In genomic region chr14:81535399-81536124, GRCh38 we compare ENCODE assay signal across 8 cellular contexts. TPM values are rescaled to one million over a fixed set of nuclear protein-coding genes. Genes with fewer than 3 reads are reported as not detected.
A peak's percentile ranks its signal among the peaks of the same experiment; 100 is the strongest.
DNase-seq lines count a peak whose midpoint lies in the region; ATAC-seq, FAIRE-seq and TF ChIP-seq lines count a peak whose summit lies in the region.

No MANE protein-coding gene starts in this region.

- intact Hi-C loops in activated CD4-positive, alpha-beta T cell treated with anti-CD3 and anti-CD28 coated beads for 36 hours (cut with DNase I, micrococcal nuclease), result loop anchor here in 1 of 2 experiments (10.0 kb wide), 1 partner anchor 591 kb away; the partner anchor contains the start of gene CEP128

- no peak for TF ChIP-seq EP300 in suprapubic skin (IDR thresholded peaks at IDR 0.05)

- H3K27ac ChIP-seq in SU-DHL-6 (ENCODE audit: low read depth, low read length) (no peak overlapping the region), small intestine (ENCODE audit: low read depth in 1 of 2, low read length in 1 of 2) (no peak overlapping the region), suprapubic skin (no peak overlapping the region)

- peak overlapping the region; percentile 87 for H2AFZ ChIP-seq in SU-DHL-6 (ENCODE audit: low read depth, low read length, severe bottlenecking)

- no peaks in the 10 kb centered on the region for H4K20me1 ChIP-seq in SU-DHL-6 (ENCODE audit: low read depth, low read length)

- H3K9ac ChIP-seq in SU-DHL-6 (ENCODE audit: low read length), result no peak overlapping the region

- H3F3A ChIP-seq in SU-DHL-6 (ENCODE audit: insufficient read depth), result no peaks in the 10 kb centered on the region

- no peak for ATAC-seq in activated CD4-positive, alpha-beta T cell treated with anti-CD3 and anti-CD28 coated beads for 36 hours
- ATAC-seq in HG02610 (IDR thresholded peaks at IDR 0.05; ENCODE audit: unreplicated experiment), result peak; percentile 36

- no peaks in the 10 kb centered on the region for H3K9me2 ChIP-seq in SU-DHL-6 (replicated peaks; ENCODE audit: insufficient read depth, low read length)

- peaks cover 38% of the 10 kb centered on the region for H3K4me1 Mint-ChIP-seq in activated CD4-positive, alpha-beta T cell treated with anti-CD3 and anti-CD28 coated beads for 36 hours

- no peak overlapping the region for H3K4me3 ChIP-seq in SU-DHL-6 (ENCODE audit: insufficient read depth, low read length, poor library complexity, severe bottlenecking)
- H3K4me3 ChIP-seq in small intestine (ENCODE audit: low read depth in 1 of 2, low read length in 2 of 2), result no peak overlapping the region
- no peak overlapping the region for H3K4me3 ChIP-seq in suprapubic skin

- no peak overlapping the region for H3K4me2 ChIP-seq in SU-DHL-6 (ENCODE audit: low read depth, low read length, poor library complexity, severe bottlenecking)

- H3K36me3 ChIP-seq in SU-DHL-6 (ENCODE audit: low read length) (no peaks in the 10 kb centered on the region), small intestine (ENCODE audit: control insufficient read depth in 2 of 2, insufficient read depth in 2 of 2, low read length in 2 of 2) (no peaks in the 10 kb centered on the region), suprapubic skin (no peaks in the 10 kb centered on the region)

- H3K79me2 ChIP-seq in SU-DHL-6 (ENCODE audit: insufficient read depth, low read length), result peaks cover 29% of the 10 kb centered on the region

- TF ChIP-seq CTCF in SU-DHL-6 (IDR thresholded peaks at IDR 0.05; ENCODE audit: insufficient read depth, low read length, poor library complexity, severe bottlenecking) (no peak), suprapubic skin (IDR thresholded peaks at IDR 0.05) (no peak)

- H3K4me3 Mint-ChIP-seq in activated CD4-positive, alpha-beta T cell treated with anti-CD3 and anti-CD28 coated beads for 36 hours, result peak overlapping the region; percentile 94

- 43 to 57% (median 50%) methylated on average over 3 of the region's 3 CpGs for WGBS in small intestine, 3 donors
- 63% methylated on average over 3 of the region's 3 CpGs for WGBS in suprapubic skin

- H3K27me3 ChIP-seq in SU-DHL-6 (ENCODE audit: low read length) (no peaks in the 10 kb centered on the region), small intestine (ENCODE audit: control insufficient read depth in 2 of 2, insufficient read depth in 2 of 2, low read length in 2 of 2) (no peaks in the 10 kb centered on the region), suprapubic skin (no peaks in the 10 kb centered on the region)

- peaks cover 4% of the 10 kb centered on the region for H3K9me3 Mint-ChIP-seq in activated CD4-positive, alpha-beta T cell treated with anti-CD3 and anti-CD28 coated beads for 36 hours (ENCODE audit: low read depth)

- peaks cover 2% of the 10 kb centered on the region for H3K36me3 Mint-ChIP-seq in activated CD4-positive, alpha-beta T cell treated with anti-CD3 and anti-CD28 coated beads for 36 hours (ENCODE audit: low read depth)

- no peak for FAIRE-seq in small intestine (lab: Jason Lieb, UNC)

- POLR2A ChIA-PET in activated CD4-positive, alpha-beta T cell treated with anti-CD3 and anti-CD28 coated beads for 36 hours (lab: Charles Lee), result no interaction called here

- H3K4me1 ChIP-seq in small intestine (ENCODE audit: control insufficient read depth in 2 of 2, insufficient read depth in 1 of 2, low read depth in 1 of 2, low read length in 1 of 2) (peaks cover 7 to 9% of the 10 kb centered on the region in 2 donors), suprapubic skin (peaks cover 37% of the 10 kb centered on the region)

- H3K9me3 ChIP-seq in SU-DHL-6 (ENCODE audit: insufficient read depth, low read length) (no peaks in the 10 kb centered on the region), small intestine (ENCODE audit: control insufficient read depth, low read depth) (no peaks in the 10 kb centered on the region), suprapubic skin (no peaks in the 10 kb centered on the region)

- H3K27ac Mint-ChIP-seq in activated CD4-positive, alpha-beta T cell treated with anti-CD3 and anti-CD28 coated beads for 36 hours, result peak overlapping the region; percentile 76

- CTCF ChIA-PET in activated CD4-positive, alpha-beta T cell treated with anti-CD3 and anti-CD28 coated beads for 36 hours (lab: Charles Lee), result interaction anchor here (1.1 kb wide), 1 partner anchor 59 kb away, joined by 4 read pairs; no protein-coding TSS in a partner anchor

- DNase-seq in activated CD4-positive, alpha-beta T cell treated with anti-CD3 and anti-CD28 coated beads for 36 hours, result no peak
- DNase-seq in activated CD4-positive, alpha-beta T cell treated with anti-CD3 and anti-CD28 coated beads for 48 hours, result no peak
- DNase-seq in small intestine (peak; percentile 57), suprapubic skin (ENCODE audit: low spot score in 2 of 2) (no peak), NCI-H1417 treated with DMSO at 0.1 percent for 48 hours (lab: John Stamatoyannopoulos, UW) (no peak)
- no peak for DNase-seq in stimulated activated CD8-positive, alpha-beta memory T cell treated with anti-CD3 and anti-CD28 coated beads, Interleukin-4, amount 100 ng/mL, for 48 hours

- TF ChIP-seq POLR2A in suprapubic skin (IDR thresholded peaks at IDR 0.05), result no peak

- peaks cover 6% of the 10 kb centered on the region for H3K27me3 Mint-ChIP-seq in activated CD4-positive, alpha-beta T cell treated with anti-CD3 and anti-CD28 coated beads for 36 hours

RNA-seq across cellular contexts. Expression of gene SEL1L, which starts 1.9 kb away (rescaled TPM):
- 10 to 100 TPM; 39.0 to 57.4 TPM for total RNA-seq in activated CD4-positive, alpha-beta T cell treated with anti-CD3 and anti-CD28 coated beads for 36 hours
- 10 to 100 TPM in 1 of 3 donors, 1 to 10 TPM in 2; 7.4 to 22.3 (median 8.6) TPM for polyA plus RNA-seq in small intestine
- 10 to 100 TPM; 24.8 to 37.8 (median 35.0) TPM for total RNA-seq in suprapubic skin
